Comparison of ENCODE assay signal across 8 cellular contexts in the genomic region with DNA sequence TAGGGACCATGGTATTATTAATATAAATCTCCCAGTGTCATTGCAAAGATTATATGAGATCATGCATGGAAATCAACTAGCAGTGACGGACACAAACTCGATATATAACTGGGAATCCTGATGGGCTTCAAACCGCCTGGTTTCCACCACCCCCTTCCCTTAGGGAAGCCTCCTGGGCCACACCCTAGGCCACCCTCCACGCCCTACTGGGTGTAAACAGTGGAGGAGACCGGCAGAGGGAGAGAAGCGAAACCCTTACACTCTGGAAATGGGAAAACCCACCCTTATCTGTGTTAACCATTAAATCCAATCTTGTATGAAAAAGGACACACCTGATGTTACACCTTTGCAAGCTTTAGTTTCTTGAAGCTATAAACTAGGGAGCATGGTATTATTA. TPM values are rescaled to one million over a fixed set of nuclear protein-coding genes. Genes with fewer than 3 reads are reported as not detected.
DNase-seq lines count a peak whose midpoint lies in the region; ATAC-seq and TF ChIP-seq lines count a peak whose summit lies in the region.

No MANE protein-coding gene starts in this region.

- intact Hi-C loops in left ventricle myocardium superior (cut with micrococcal nuclease) = no loop called here

- no peaks in the 10 kb centered on the region for H3F3A ChIP-seq in GM23338 (replicated peaks; ENCODE audit: low read depth)

- H3K36me3 ChIP-seq in GM23338 (ENCODE audit: insufficient read depth) (peaks cover 18% of the 10 kb centered on the region), SJSA1 (peaks cover 29% of the 10 kb centered on the region), skeletal muscle tissue (ENCODE audit: control insufficient read depth in 3 of 3, insufficient read depth in 3 of 3, low read length in 3 of 3) (peaks cover 2 to 12% (median 10%) of the 10 kb centered on the region in 3 donors)

- no peaks in the 10 kb centered on the region for H3K27me3 Mint-ChIP-seq in GM23338 (ENCODE audit: insufficient read depth, low read depth, poor library complexity)

- H3K79me2 ChIP-seq in GM23338 (replicated peaks; ENCODE audit: insufficient read depth) = peaks cover 40% of the 10 kb centered on the region

- H3K9me2 ChIP-seq in GM23338 (ENCODE audit: insufficient read depth) = no peaks in the 10 kb centered on the region

- H3K4me3 ChIP-seq in GM23338 (peak overlapping the region; percentile 84), SJSA1 (peak overlapping the region; percentile 65), skeletal muscle tissue (ENCODE audit: low read length in 3 of 3) (peak overlapping the region; percentile 91 to 99 (median 97))

- peak overlapping the region; percentile 89 to 93 (median 91) for H3K9ac ChIP-seq in skeletal muscle tissue (ENCODE audit: low read depth in 1 of 3, low read length in 3 of 3)

- peaks cover 4% of the 10 kb centered on the region for H3K9me3 Mint-ChIP-seq in GM23338

- H3K4me3 Mint-ChIP-seq in GM23338 = no peak overlapping the region

- H3K9me3 ChIP-seq in SJSA1 (replicated peaks) = peaks cover 4% of the 10 kb centered on the region; the same call in 1 of the 2 replicates
- no peaks in the 10 kb centered on the region for H3K9me3 ChIP-seq in skeletal muscle tissue (ENCODE audit: control insufficient read depth in 3 of 3, low read length in 3 of 3)

- H3K27ac ChIP-seq in GM23338 (ENCODE audit: low read depth) (peak overlapping the region; percentile 46; the same call in 1 of the 2 replicates), SJSA1 (no peak overlapping the region), skeletal muscle tissue (ENCODE audit: low read depth, low read length) (peak overlapping the region; percentile 84)

- TF ChIP-seq CTCF in GM23338 (conservative IDR thresholded peaks at IDR 0.05; ENCODE audit: low read depth in 2 of 2) = no peak

- H3K36me3 Mint-ChIP-seq in GM23338 (ENCODE audit: low read depth) = peaks cover 20% of the 10 kb centered on the region

- no peak overlapping the region for H3K27ac Mint-ChIP-seq in GM23338

- peaks cover 13% of the 10 kb centered on the region for H3K4me1 ChIP-seq in GM23338 (ENCODE audit: insufficient read depth)
- peaks cover 10% of the 10 kb centered on the region for H3K4me1 ChIP-seq in SJSA1 (replicated peaks)
- H3K4me1 ChIP-seq in skeletal muscle tissue (ENCODE audit: control insufficient read depth in 3 of 3, insufficient read depth in 3 of 3, low read length in 3 of 3) = peaks cover 2 to 23% (median 15%) of the 10 kb centered on the region in 3 donors

- peak; percentile 6 for DNase-seq in GM23338 (ENCODE audit: low spot score)
- DNase-seq in SJSA1 (ENCODE audit: low read depth in 1 of 2, low spot score in 2 of 2) = no peak
- DNase-seq in left ventricle myocardium superior = no peak
- no peak for DNase-seq in NCI-H2081 (lab: John Stamatoyannopoulos, UW)
- no peak for DNase-seq in epidermal melanocyte (ENCODE audit: insufficient read length, low spot score)
- DNase-seq in globus pallidus (ENCODE audit: low spot score) = no peak
- DNase-seq in effector CD4-positive, alpha-beta T cell = no peak

- ATAC-seq in GM23338 (peak; percentile 19), left ventricle myocardium superior (peak; percentile 6)

- peak overlapping the region; percentile 77; the same call in 1 of the 2 replicates for H2AFZ ChIP-seq in GM23338

- H3K27me3 ChIP-seq in GM23338 (ENCODE audit: insufficient read depth) = no peaks in the 10 kb centered on the region
- no peaks in the 10 kb centered on the region for H3K27me3 ChIP-seq in SJSA1 (replicated peaks)
- no peaks in the 10 kb centered on the region for H3K27me3 ChIP-seq in skeletal muscle tissue (ENCODE audit: control insufficient read depth in 3 of 3, insufficient read depth in 3 of 3, low read length in 3 of 3)

- H3K4me2 ChIP-seq in GM23338 = peak overlapping the region; percentile 65

- H3K4me1 Mint-ChIP-seq in GM23338 = peaks cover 2% of the 10 kb centered on the region; the same call in 1 of the 3 replicates

- no peaks in the 10 kb centered on the region for H4K20me1 ChIP-seq in GM23338 (replicated peaks; ENCODE audit: insufficient read depth)

TF ChIP-seq in GM23338, 12 proteins besides CTCF, POLR2A, EP300 and RAD21:
- TF ChIP-seq, protein P1, sequence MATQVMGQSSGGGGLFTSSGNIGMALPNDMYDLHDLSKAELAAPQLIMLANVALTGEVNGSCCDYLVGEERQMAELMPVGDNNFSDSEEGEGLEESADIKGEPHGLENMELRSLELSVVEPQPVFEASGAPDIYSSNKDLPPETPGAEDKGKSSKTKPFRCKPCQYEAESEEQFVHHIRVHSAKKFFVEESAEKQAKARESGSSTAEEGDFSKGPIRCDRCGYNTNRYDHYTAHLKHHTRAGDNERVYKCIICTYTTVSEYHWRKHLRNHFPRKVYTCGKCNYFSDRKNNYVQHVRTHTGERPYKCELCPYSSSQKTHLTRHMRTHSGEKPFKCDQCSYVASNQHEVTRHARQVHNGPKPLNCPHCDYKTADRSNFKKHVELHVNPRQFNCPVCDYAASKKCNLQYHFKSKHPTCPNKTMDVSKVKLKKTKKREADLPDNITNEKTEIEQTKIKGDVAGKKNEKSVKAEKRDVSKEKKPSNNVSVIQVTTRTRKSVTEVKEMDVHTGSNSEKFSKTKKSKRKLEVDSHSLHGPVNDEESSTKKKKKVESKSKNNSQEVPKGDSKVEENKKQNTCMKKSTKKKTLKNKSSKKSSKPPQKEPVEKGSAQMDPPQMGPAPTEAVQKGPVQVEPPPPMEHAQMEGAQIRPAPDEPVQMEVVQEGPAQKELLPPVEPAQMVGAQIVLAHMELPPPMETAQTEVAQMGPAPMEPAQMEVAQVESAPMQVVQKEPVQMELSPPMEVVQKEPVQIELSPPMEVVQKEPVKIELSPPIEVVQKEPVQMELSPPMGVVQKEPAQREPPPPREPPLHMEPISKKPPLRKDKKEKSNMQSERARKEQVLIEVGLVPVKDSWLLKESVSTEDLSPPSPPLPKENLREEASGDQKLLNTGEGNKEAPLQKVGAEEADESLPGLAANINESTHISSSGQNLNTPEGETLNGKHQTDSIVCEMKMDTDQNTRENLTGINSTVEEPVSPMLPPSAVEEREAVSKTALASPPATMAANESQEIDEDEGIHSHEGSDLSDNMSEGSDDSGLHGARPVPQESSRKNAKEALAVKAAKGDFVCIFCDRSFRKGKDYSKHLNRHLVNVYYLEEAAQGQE (IDR thresholded peaks at IDR 0.05; ENCODE audit: unreplicated experiment) = no peak

RNA-seq across cellular contexts. Expression of a gene that starts 0.6 kb away (rescaled TPM):
- total RNA-seq in GM23338 (2014; rRNA removed; shearing (Covaris generic)) = 17.3 and 20.4 TPM in 2 replicates
- 17.7 and 20.9 TPM in 2 replicates for polyA plus RNA-seq in GM23338 (2016; fragmentation: Nextera tagmentation; extraction: Ambion mirVana)
- 13.8 and 15.2 TPM in 2 replicates for total RNA-seq in SJSA1 (2014; rRNA removed; shearing (Covaris generic))
- total RNA-seq in left ventricle myocardium superior (10.5 TPM), skeletal muscle tissue (9.4 TPM)
